ENCODE assay signal across 34 cellular contexts in genomic region chr7:110257673-110258072, GRCh38.
"Had no signal": no experiment of that assay in that cellular context is flagged by ENCODE, and none has a peak within 500 bp of the region (broad histone marks: within the 10 kb centered on the region; RNA-seq: fewer than 3 reads in every experiment).

No MANE protein-coding gene starts in this region.

- H3K27me3 ChIP-seq: MG63 had no signal

- H3K36me3 ChIP-seq: MG63 had no signal

- DNase-seq: Karpas-422, Kasumi-1, MG63, MM.1S, MV-4-11, NCI-H1048, NCI-H1092, NCI-H1092 treated with DMSO at 0.1 percent for 48 hours, NCI-H1105, NCI-H1105 treated with DMSO at 0.1 percent for 48 hours, NCI-H1417, NCI-H1417 treated with DMSO at 0.1 percent for 48 hours, NCI-H1436, NCI-H1436 treated with DMSO at 0.1 percent for 48 hours, NCI-H146, NCI-H1694, NCI-H1694 treated with DMSO at 0.1 percent for 48 hours, NCI-H187, NCI-H187 treated with DMSO at 0.1 percent for 48 hours, NCI-H1930, NCI-H2029, NCI-H2029 treated with DMSO at 0.1 percent for 48 hours, NCI-H2081, NCI-H2081 treated with DMSO at 0.1 percent for 48 hours, NCI-H2107, NCI-H2171, NCI-H2171 treated with DMSO at 0.1 percent for 48 hours, NCI-H2227 treated with DMSO at 0.1 percent for 48 hours, NCI-H226, NCI-H345, NCI-H446, NCI-H446 treated with DMSO at 0.1 percent for 48 hours, NCI-H510A had no signal

- H3K9me3 ChIP-seq: MG63 had no signal

- H3K4me2 ChIP-seq: KMS-11 had no signal

- H3K27ac ChIP-seq: KMS-11 had no signal

- H3K4me3 ChIP-seq: MG63 had no signal

- H3K9ac ChIP-seq: KMS-11 had no signal
